ENCODE assay signal across 26 cellular contexts in the genomic region with DNA sequence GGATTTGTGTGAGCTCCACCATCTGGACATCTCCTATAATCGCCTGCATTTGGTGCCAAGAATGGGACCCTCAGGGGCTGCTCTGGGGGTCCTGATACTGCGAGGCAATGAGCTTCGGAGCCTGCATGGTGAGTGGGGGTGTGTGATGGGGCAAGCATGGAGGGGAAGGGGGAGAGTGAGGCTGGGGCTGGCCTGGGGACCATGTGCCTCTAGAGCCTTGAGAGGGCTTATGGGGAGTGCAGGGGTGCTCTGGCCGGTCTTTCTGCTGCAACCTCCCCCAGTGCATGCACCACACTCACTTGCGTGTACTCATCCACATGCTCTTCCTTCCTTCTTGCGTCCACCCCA. TPM values are rescaled to one million over a fixed set of nuclear protein-coding genes. Genes with fewer than 3 reads are reported as not detected.
"Had no signal": no experiment of that assay in that cellular context is flagged by ENCODE, and none has a peak within 500 bp of the region (broad histone marks: within the 10 kb centered on the region; RNA-seq: fewer than 3 reads in every experiment).

No MANE protein-coding gene starts in this region.

- DNase-seq: cortex of kidney; effector memory CD8-positive, alpha-beta T cell; erythroblast; esophagus squamous epithelium; foreskin melanocyte; glutamatergic neuron; heart right ventricle; hippocampal formation; left cardiac atrium; left lung; mesendoderm; midbrain; naive thymus-derived CD8-positive, alpha-beta T cell; nephron progenitor cell; stimulated activated CD4-positive, alpha-beta T cell treated with anti-CD3 and anti-CD28 coated beads, Interleukin-15, amount 100 ng/mL, for 24 hours; stimulated activated CD4-positive, alpha-beta T cell treated with anti-CD3 and anti-CD28 coated beads, Interleukin-2, amount 100 ng/mL, for 48 hours; stimulated activated naive B cell treated with anti-CD40 and anti-IgM and Interleukin-4, amounts not matched to agents 10 μg/mL and 1 μg/mL and 100 μg/mL, for 72 hours; trophoblast cell had no signal

- ATAC-seq: effector memory CD8-positive, alpha-beta T cell; left lung; naive thymus-derived CD8-positive, alpha-beta T cell; stimulated activated naive B cell treated with anti-CD40 and anti-IgM and Interleukin-4, amounts not matched to agents 10 μg/mL and 1 μg/mL and 100 μg/mL, for 72 hours had no signal

- H3K9me3 ChIP-seq: esophagus squamous epithelium, heart right ventricle, left lung, neutrophil, prostate gland, right atrium auricular region, vagina had no signal

- H3K4me1 ChIP-seq: esophagus squamous epithelium, prostate gland, vagina had no signal

- H3K27me3 ChIP-seq: esophagus squamous epithelium, heart right ventricle, left lung, neutrophil, right atrium auricular region, vagina had no signal

- H3K4me3 ChIP-seq: esophagus squamous epithelium, heart right ventricle, left lung, prostate gland, right atrium auricular region, skin epidermis, vagina had no signal

- H3K27ac ChIP-seq: esophagus squamous epithelium, left lung, prostate gland, right atrium auricular region, skin epidermis, vagina had no signal

RNA-seq across cellular contexts. Expression of a gene that starts 21.8 kb away (rescaled TPM):
- polyA plus RNA-seq: naive thymus-derived CD8-positive, alpha-beta T cell had no signal

RNA-seq across cellular contexts. Expression of a gene that starts 33.5 kb away (rescaled TPM):
- total RNA-seq: dermis microvascular lymphatic vessel endothelial cell; esophagus squamous epithelium; kidney epithelial cell; lung microvascular endothelial cell; naive thymus-derived CD8-positive, alpha-beta T cell had no signal
- polyA plus RNA-seq: naive thymus-derived CD8-positive, alpha-beta T cell had no signal

RNA-seq across cellular contexts. Expression of a gene that starts 34.2 kb away (rescaled TPM):
- polyA plus RNA-seq: naive thymus-derived CD8-positive, alpha-beta T cell had no signal
